In the genomic region with DNA sequence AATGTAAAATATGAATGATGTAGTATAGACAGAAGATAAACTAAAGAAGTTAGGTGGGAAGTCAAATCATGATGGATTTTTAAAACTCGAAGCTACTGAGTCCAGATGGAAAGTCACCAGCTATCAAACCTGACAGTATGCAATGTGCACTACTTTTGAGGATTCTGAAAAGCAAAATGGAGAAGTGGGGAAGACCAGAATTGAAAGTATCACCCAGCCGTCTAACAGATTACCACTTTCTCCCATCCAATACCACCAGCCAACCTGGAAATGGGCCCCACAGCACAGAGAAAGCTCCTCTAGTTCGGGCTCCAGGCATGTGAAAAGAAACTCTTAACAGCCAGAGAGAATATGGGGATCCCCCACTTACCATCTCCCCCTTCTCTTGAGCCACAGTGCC, we compare ENCODE assay signal across 20 cellular contexts.
A peak's percentile ranks its signal among the peaks of the same experiment; 100 is the strongest.
DNase-seq lines count a peak whose midpoint lies in the region; ATAC-seq and TF ChIP-seq lines count a peak whose summit lies in the region.
"Had no signal": no experiment of that assay in that cellular context is flagged by ENCODE, and none has a peak within 500 bp of the region (broad histone marks: within the 10 kb centered on the region; RNA-seq: fewer than 3 reads in every experiment).

No MANE protein-coding gene starts in this region.

- CTCF ChIA-PET in activated naive CD4-positive, alpha-beta T cell treated with anti-CD3 and anti-CD28 coated beads for 36 hours (lab: Charles Lee) = interaction anchor here (1.4 kb wide), 1 partner anchor 45 kb away, joined by 3 read pairs; no protein-coding TSS in a partner anchor

- H3K79me2 ChIP-seq in Karpas-422 (ENCODE audit: low read length) = no peaks in the 10 kb centered on the region
- no peaks in the 10 kb centered on the region for H3K79me2 ChIP-seq in neural progenitor cell (ENCODE audit: low read depth)

- H3K4me1 ChIP-seq in Karpas-422 (ENCODE audit: low read length) = peaks cover 2% of the 10 kb centered on the region
- no peaks in the 10 kb centered on the region for H3K4me1 ChIP-seq in neural progenitor cell
- H3K4me1 ChIP-seq in tibial artery = no peaks in the 10 kb centered on the region
- H3K4me1 ChIP-seq: Peyer's patch had no signal

- H3F3A ChIP-seq in neural progenitor cell (ENCODE audit: low read depth) = no peaks in the 10 kb centered on the region

- H3K27ac ChIP-seq in Karpas-422 (ENCODE audit: low read length) = no peak overlapping the region
- H3K27ac ChIP-seq in neural progenitor cell = no peak overlapping the region
- no peak overlapping the region for H3K27ac ChIP-seq in tibial artery
- H3K27ac ChIP-seq: Peyer's patch had no signal

- H3K4me1 Mint-ChIP-seq in activated naive CD4-positive, alpha-beta T cell treated with anti-CD3 and anti-CD28 coated beads for 36 hours (ENCODE audit: low read depth) = peaks cover 19% of the 10 kb centered on the region
- peaks cover 6% of the 10 kb centered on the region for H3K4me1 Mint-ChIP-seq in activated T-helper 17 cell treated with anti-CD3 and anti-CD28 coated beads, Interleukin-2, amount 50 U/mL, for 72 hours
- peaks cover 6% of the 10 kb centered on the region for H3K4me1 Mint-ChIP-seq in neural progenitor cell

- no peaks in the 10 kb centered on the region for H3K9me3 Mint-ChIP-seq in activated naive CD4-positive, alpha-beta T cell treated with anti-CD3 and anti-CD28 coated beads for 36 hours
- no peaks in the 10 kb centered on the region for H3K9me3 Mint-ChIP-seq in activated T-helper 17 cell treated with anti-CD3 and anti-CD28 coated beads, Interleukin-2, amount 50 U/mL, for 72 hours
- no peaks in the 10 kb centered on the region for H3K9me3 Mint-ChIP-seq in neural progenitor cell
- H3K9me3 Mint-ChIP-seq: dendritic cell treated with granulocyte-macrophage colony-stimulating factor and Interleukin-4, amounts not matched to agents 40 ng/mL and 50 ng/mL, for 4 days had no signal

- no peaks in the 10 kb centered on the region for H3K27me3 ChIP-seq in Karpas-422 (ENCODE audit: low read length)
- no peaks in the 10 kb centered on the region for H3K27me3 ChIP-seq in neural progenitor cell
- peaks cover 0 to 6% of the 10 kb centered on the region in 2 donors for H3K27me3 ChIP-seq in tibial artery
- H3K27me3 ChIP-seq: Peyer's patch had no signal

- no peaks in the 10 kb centered on the region for H3K9me3 ChIP-seq in Karpas-422 (ENCODE audit: low read length)
- no peaks in the 10 kb centered on the region for H3K9me3 ChIP-seq in neural progenitor cell (ENCODE audit: low read depth)
- H3K9me3 ChIP-seq in tibial artery = no peaks in the 10 kb centered on the region
- H3K9me3 ChIP-seq: Peyer's patch, SK-N-SH had no signal

- no peak for DNase-seq in activated naive CD4-positive, alpha-beta T cell treated with anti-CD3 and anti-CD28 coated beads for 36 hours
- no peak for DNase-seq in activated naive CD4-positive, alpha-beta T cell treated with Interleukin-2 at 50 U/mL for 16 hours
- DNase-seq in Karpas-422 (no peak), neural progenitor cell (ENCODE audit: low spot score) (no peak), NCI-H1417 (lab: John Stamatoyannopoulos, UW) (no peak), posterior cingulate gyrus (no peak), tibial artery (no peak)
- DNase-seq: activated CD8-positive, alpha-beta memory T cell treated with anti-CD3 and anti-CD28 coated beads for 24 hours; foreskin melanocyte; midbrain; NCI-H1436; NCI-H748 treated with DMSO at 0.1 percent for 48 hours; nucleus accumbens; Peyer's patch; SK-N-SH; stimulated activated CD4-positive, alpha-beta T cell treated with anti-CD3 and anti-CD28 coated beads, Interleukin-2, amount 100 ng/mL, for 24 hours had no signal

- H3K36me3 Mint-ChIP-seq in activated naive CD4-positive, alpha-beta T cell treated with anti-CD3 and anti-CD28 coated beads for 36 hours (ENCODE audit: low read depth) = no peaks in the 10 kb centered on the region
- H3K36me3 Mint-ChIP-seq in activated T-helper 17 cell treated with anti-CD3 and anti-CD28 coated beads, Interleukin-2, amount 50 U/mL, for 72 hours (ENCODE audit: low read depth) = no peaks in the 10 kb centered on the region
- no peaks in the 10 kb centered on the region for H3K36me3 Mint-ChIP-seq in neural progenitor cell

- no peaks in the 10 kb centered on the region for H3K36me3 ChIP-seq in Karpas-422 (ENCODE audit: insufficient read depth, low read length)
- no peaks in the 10 kb centered on the region for H3K36me3 ChIP-seq in neural progenitor cell
- no peaks in the 10 kb centered on the region for H3K36me3 ChIP-seq in tibial artery
- H3K36me3 ChIP-seq: Peyer's patch had no signal

- H2AFZ ChIP-seq in Karpas-422 (ENCODE audit: low read length) = peak overlapping the region; percentile 67; the same call in 1 of the 2 replicates
- H2AFZ ChIP-seq in neural progenitor cell (replicated peaks) = peak overlapping the region; percentile 26

- no peaks in the 10 kb centered on the region for H3K27me3 Mint-ChIP-seq in activated naive CD4-positive, alpha-beta T cell treated with anti-CD3 and anti-CD28 coated beads for 36 hours (ENCODE audit: low read depth)
- H3K27me3 Mint-ChIP-seq in activated T-helper 17 cell treated with anti-CD3 and anti-CD28 coated beads, Interleukin-2, amount 50 U/mL, for 72 hours = no peaks in the 10 kb centered on the region
- peaks cover 7% of the 10 kb centered on the region for H3K27me3 Mint-ChIP-seq in neural progenitor cell (ENCODE audit: insufficient read depth, low read depth)

- H4K20me1 ChIP-seq in Karpas-422 (ENCODE audit: insufficient read depth, low read depth, low read length) (no peaks in the 10 kb centered on the region), neural progenitor cell (ENCODE audit: low read depth) (no peaks in the 10 kb centered on the region)

- peak overlapping the region; percentile 4 for H3K27ac Mint-ChIP-seq in activated naive CD4-positive, alpha-beta T cell treated with anti-CD3 and anti-CD28 coated beads for 36 hours
- peak overlapping the region; percentile 7 for H3K27ac Mint-ChIP-seq in activated T-helper 17 cell treated with anti-CD3 and anti-CD28 coated beads, Interleukin-2, amount 50 U/mL, for 72 hours
- no peak overlapping the region for H3K27ac Mint-ChIP-seq in neural progenitor cell
- H3K27ac Mint-ChIP-seq: dendritic cell treated with granulocyte-macrophage colony-stimulating factor and Interleukin-4, amounts not matched to agents 40 ng/mL and 50 ng/mL, for 4 days had no signal

- H3K4me3 ChIP-seq in Karpas-422 (ENCODE audit: low read length) (no peak overlapping the region), neural progenitor cell (no peak overlapping the region), tibial artery (no peak overlapping the region)
- H3K4me3 ChIP-seq: GM12878, Peyer's patch had no signal

- intact Hi-C loops in activated naive CD4-positive, alpha-beta T cell treated with anti-CD3 and anti-CD28 coated beads for 36 hours (cut with micrococcal nuclease) = loop anchor here (2.0 to 5.0 kb wide), 2 partner anchors 128 to 267 kb away; no protein-coding TSS in a partner anchor
- intact Hi-C loops in posterior cingulate gyrus (cut with DNase I) = no loop called here
- intact Hi-C loops in tibial artery (cut with DNase I; ENCODE audit: low total_unique reads) = no loop called here

- TF ChIP-seq CTCF in neural progenitor cell (IDR thresholded peaks at IDR 0.05) (no peak), tibial artery (IDR thresholded peaks at IDR 0.05) (no peak)

- H3K4me2 ChIP-seq in Karpas-422 (ENCODE audit: low read depth, low read length, poor library complexity, severe bottlenecking) = no peak overlapping the region
- H3K4me2 ChIP-seq in neural progenitor cell = no peak overlapping the region
- H3K4me2 ChIP-seq: SK-N-SH had no signal

- peak overlapping the region; percentile 17 for H3K4me3 Mint-ChIP-seq in activated naive CD4-positive, alpha-beta T cell treated with anti-CD3 and anti-CD28 coated beads for 36 hours
- H3K4me3 Mint-ChIP-seq in activated T-helper 17 cell treated with anti-CD3 and anti-CD28 coated beads, Interleukin-2, amount 50 U/mL, for 72 hours = peak overlapping the region; percentile 52
- no peak overlapping the region for H3K4me3 Mint-ChIP-seq in neural progenitor cell
- H3K4me3 Mint-ChIP-seq: dendritic cell treated with granulocyte-macrophage colony-stimulating factor and Interleukin-4, amounts not matched to agents 40 ng/mL and 50 ng/mL, for 4 days had no signal

- H3K9ac ChIP-seq in Karpas-422 (ENCODE audit: low read length) (no peak overlapping the region; the same call in 1 of the 2 replicates), neural progenitor cell (no peak overlapping the region)
- H3K9ac ChIP-seq: SK-N-SH had no signal

- H3K9me2 ChIP-seq in Karpas-422 (replicated peaks; ENCODE audit: insufficient read depth, low read length) = no peaks in the 10 kb centered on the region
- H3K9me2 ChIP-seq: SK-N-SH had no signal

- no peak for ATAC-seq in activated T-helper 17 cell treated with anti-CD3 and anti-CD28 coated beads, Interleukin-2, amount 50 U/mL, for 72 hours (replicated peaks)
- ATAC-seq: GM12878, sciatic nerve had no signal
